In genomic region chr19:54439174-54439851, GRCh38 we compare ENCODE assay signal across 8 cellular contexts. TPM values are rescaled to one million over a fixed set of nuclear protein-coding genes. Genes with fewer than 3 reads are reported as not detected.
DNase-seq lines count a peak whose midpoint lies in the region; ATAC-seq and TF ChIP-seq lines count a peak whose summit lies in the region.

No MANE protein-coding gene starts in this region.

- intact Hi-C loops in activated CD8-positive, alpha-beta T cell treated with anti-CD3 and anti-CD28 coated beads for 36 hours (cut with micrococcal nuclease): no loop called here
- intact Hi-C loops in heart right ventricle (cut with DNase I): no loop called here

- H3K27me3 Mint-ChIP-seq in activated CD8-positive, alpha-beta T cell treated with anti-CD3 and anti-CD28 coated beads for 36 hours: no peaks in the 10 kb centered on the region

- POLR2A ChIA-PET in BJ (lab: Charles Lee): no interaction called here
- POLR2A ChIA-PET in activated CD8-positive, alpha-beta T cell treated with anti-CD3 and anti-CD28 coated beads for 36 hours (lab: Charles Lee): interaction anchor here (0.8 to 2.4 kb wide), 5 partner anchors 9 to 16 kb away, joined by 3 to 15 read pairs (median 5); partner anchors contain the start of gene LENG8

- H3K4me1 ChIP-seq in heart right ventricle: peaks cover 6 to 40% (median 24%) of the 10 kb centered on the region in 9 donors

- TF ChIP-seq CTCF in BJ (IDR thresholded peaks at IDR 0.05; ENCODE audit: insufficient read depth, low read depth, low read length) (peak; percentile 52), heart right ventricle (IDR thresholded peaks at IDR 0.05) (peak in 6 of 9 donors; percentile 27 to 57 (median 48))
- TF ChIP-seq CTCF in activated CD8-positive, alpha-beta T cell treated with anti-CD3 and anti-CD28 coated beads for 36 hours (IDR thresholded peaks at IDR 0.05): peak; percentile 32

- peaks cover 7% of the 10 kb centered on the region for H3K36me3 ChIP-seq in BJ (ENCODE audit: control insufficient read depth, insufficient read depth, low read length)
- peaks cover 0 to 38% (median 7%) of the 10 kb centered on the region in 9 donors for H3K36me3 ChIP-seq in heart right ventricle

- no peak overlapping the region for H3K27ac ChIP-seq in heart right ventricle

- CTCF ChIA-PET in BJ (lab: Yijun Ruan, JAX): interaction anchor here (0.5 to 1.7 kb wide), 10 partner anchors 8 to 532 kb away, joined by 3 to 10 read pairs (median 4); partner anchors contain the start of genes CDC42EP5, LENG8 and LENG9
- CTCF ChIA-PET in activated CD8-positive, alpha-beta T cell treated with anti-CD3 and anti-CD28 coated beads for 36 hours (lab: Charles Lee): interaction anchor here (0.6 to 2.6 kb wide), 5 partner anchors 9 to 174 kb away, joined by 3 to 13 read pairs (median 3); partner anchors contain the start of genes LENG8 and TTYH1

- H3K4me1 Mint-ChIP-seq in activated CD8-positive, alpha-beta T cell treated with anti-CD3 and anti-CD28 coated beads for 36 hours (ENCODE audit: low read depth): peaks cover 19% of the 10 kb centered on the region

- no peaks in the 10 kb centered on the region for H3K9me3 ChIP-seq in heart right ventricle

- WGBS in heart right ventricle, 2 donors: 60 to 65% methylated on average over 15 of the region's 15 CpGs

- H3K36me3 Mint-ChIP-seq in activated CD8-positive, alpha-beta T cell treated with anti-CD3 and anti-CD28 coated beads for 36 hours (ENCODE audit: low read depth): peaks cover 11% of the 10 kb centered on the region

- DNase-seq in BJ (ENCODE audit: low read depth) (no peak), HUDEP-2 (lab: John Stamatoyannopoulos, UW; ENCODE audit: unreplicated experiment in 76 of 76) (peak in 39 of 76 experiments; percentile 12 to 71 (median 32)), heart right ventricle (no peak), NCI-H187 treated with DMSO at 0.1 percent for 48 hours (lab: John Stamatoyannopoulos, UW) (no peak), SKM-1 (lab: John Stamatoyannopoulos, UW; ENCODE audit: unreplicated experiment) (no peak)
- DNase-seq in activated CD8-positive, alpha-beta T cell treated with anti-CD3 and anti-CD28 coated beads for 36 hours: peak; percentile 62
- DNase-seq in stimulated activated CD4-positive, alpha-beta T cell treated with anti-CD3 and anti-CD28 coated beads, Interleukin-4, amount 100 ng/mL, for 1 hour: peak; percentile 35

- H3K27me3 ChIP-seq in BJ (ENCODE audit: control insufficient read depth, insufficient read depth, low read length) (no peaks in the 10 kb centered on the region), heart right ventricle (peaks cover 0 to 6% (median 0%) of the 10 kb centered on the region in 7 donors)

- H3K4me3 ChIP-seq in BJ (ENCODE audit: low read depth, low read length): no peak overlapping the region
- H3K4me3 ChIP-seq in heart right ventricle: no peak overlapping the region

- H3K9me3 Mint-ChIP-seq in activated CD8-positive, alpha-beta T cell treated with anti-CD3 and anti-CD28 coated beads for 36 hours: no peaks in the 10 kb centered on the region

- peak overlapping the region; percentile 25 for H3K27ac Mint-ChIP-seq in activated CD8-positive, alpha-beta T cell treated with anti-CD3 and anti-CD28 coated beads for 36 hours

- peak; percentile 75 for ATAC-seq in activated CD8-positive, alpha-beta T cell treated with anti-CD3 and anti-CD28 coated beads for 36 hours
- ATAC-seq in heart right ventricle (peak in 6 of 8 donors; percentile 20 to 42 (median 37)), HG02938 (IDR thresholded peaks at IDR 0.05; ENCODE audit: unreplicated experiment) (no peak)

- H3K4me3 Mint-ChIP-seq in activated CD8-positive, alpha-beta T cell treated with anti-CD3 and anti-CD28 coated beads for 36 hours: no peak overlapping the region

RNA-seq across cellular contexts. Expression of gene LENG8, which starts 9.7 kb away (rescaled TPM):
- 23.5 and 39.5 TPM in 2 replicates for polyA plus RNA-seq in BJ (2011; rRNA removed)
- 21.0 and 28.0 TPM in 2 replicates for polyA minus RNA-seq in BJ (2011; rRNA and poly(A)+ RNA removed)
- 100 to 1,000 TPM; 165 to 170 TPM for total RNA-seq in activated CD8-positive, alpha-beta T cell treated with anti-CD3 and anti-CD28 coated beads for 36 hours
- 10 to 100 TPM; 45.5 to 76.2 (median 56.8) TPM for total RNA-seq in heart right ventricle
- polyA plus RNA-seq in heart right ventricle: 100 to 1,000 TPM in 1 of 2 donors, 10 to 100 TPM in 1; 34.3 to 194 TPM

RNA-seq across cellular contexts. Expression of gene TTYH1, which starts 24.0 kb away (rescaled TPM):
- polyA plus RNA-seq in BJ (2011; rRNA removed): not detected in 2 replicates
- not detected in 2 replicates for polyA minus RNA-seq in BJ (2011; rRNA and poly(A)+ RNA removed)
- total RNA-seq in activated CD8-positive, alpha-beta T cell treated with anti-CD3 and anti-CD28 coated beads for 36 hours: under 1 TPM in 1 of 2 experiments, not detected in 1; 0.70 TPM
- total RNA-seq in heart right ventricle: 1 to 10 TPM in 5 of 10 donors, under 1 TPM in 5; 0.37 to 4.3 (median 1.0) TPM
- 1 to 10 TPM; 1.8 to 3.1 TPM for polyA plus RNA-seq in heart right ventricle

RNA-seq across cellular contexts. Expression of gene LENG9, which starts 24.3 kb away (rescaled TPM):
- 1.4 and 2.0 TPM in 2 replicates for polyA plus RNA-seq in BJ (2011; rRNA removed)
- 3.4 and 4.3 TPM in 2 replicates for polyA minus RNA-seq in BJ (2011; rRNA and poly(A)+ RNA removed)
- 1 to 10 TPM; 4.3 to 5.5 TPM for total RNA-seq in activated CD8-positive, alpha-beta T cell treated with anti-CD3 and anti-CD28 coated beads for 36 hours
- 1 to 10 TPM; 1.0 to 4.2 (median 1.5) TPM for total RNA-seq in heart right ventricle
- polyA plus RNA-seq in heart right ventricle: 1 to 10 TPM; 1.6 to 2.6 TPM

RNA-seq across cellular contexts. Expression of gene CDC42EP5, which starts 33.8 kb away (rescaled TPM):
- polyA plus RNA-seq in BJ (2011; rRNA removed) (22.5 and 24.7 TPM in 2 replicates), heart right ventricle (10 to 100 TPM; 11.2 to 21.9 TPM)
- polyA minus RNA-seq in BJ (2011; rRNA and poly(A)+ RNA removed): 3.2 and 5.1 TPM in 2 replicates
- total RNA-seq in activated CD8-positive, alpha-beta T cell treated with anti-CD3 and anti-CD28 coated beads for 36 hours: under 1 TPM; 0.45 to 0.83 TPM
- total RNA-seq in heart right ventricle: 10 to 100 TPM in 5 of 10 donors, 1 to 10 TPM in 5; 5.3 to 22.8 (median 9.7) TPM

Comparison
In these comparisons a context has a peak if more than half of its experiments do, and no peak if none do; other contexts are left out.
1. DNase-seq: peak in HUDEP-2 (39 of 76), activated CD8-positive, alpha-beta T cell treated with anti-CD3 and anti-CD28 coated beads for 36 hours (single experiment) and stimulated activated CD4-positive, alpha-beta T cell treated with anti-CD3 and anti-CD28 coated beads, Interleukin-4, amount 100 ng/mL, for 1 hour (single experiment); none in BJ (single experiment), heart right ventricle (0 of 2), NCI-H187 treated with DMSO at 0.1 percent for 48 hours (single experiment) and SKM-1 (single experiment).
2. Peak in every context shown above with its lines, with median percentiles within 50 percentile points of each other: CTCF ChIP-seq.